Comparison of ENCODE assay signal across 24 cellular contexts in genomic region chr2:190930411-190930810, GRCh38. TPM values are rescaled to one million over a fixed set of nuclear protein-coding genes. Genes with fewer than 3 reads are reported as not detected.
DNase-seq lines count a peak whose midpoint lies in the region; ATAC-seq and TF ChIP-seq lines count a peak whose summit lies in the region.
"Had no signal": no experiment of that assay in that cellular context is flagged by ENCODE, and none has a peak within 500 bp of the region (broad histone marks: within the 10 kb centered on the region; RNA-seq: fewer than 3 reads in every experiment).

No MANE protein-coding gene starts in this region.

- H3K27me3 Mint-ChIP-seq in GM23338 (ENCODE audit: insufficient read depth, low read depth, poor library complexity), result no peaks in the 10 kb centered on the region
- no peaks in the 10 kb centered on the region for H3K27me3 Mint-ChIP-seq in T-cell
- H3K27me3 Mint-ChIP-seq in natural killer cell (ENCODE audit: low read depth in 2 of 2), result no peaks in the 10 kb centered on the region
- H3K27me3 Mint-ChIP-seq: effector memory CD8-positive, alpha-beta T cell; stimulated activated naive CD8-positive, alpha-beta T cell treated with anti-CD3 and anti-CD28 coated beads, Interleukin-15, amount 100 ng/mL, for 72 hours had no signal

- no peak overlapping the region for H3K56ac ChIP-seq in mesendoderm (ENCODE audit: low read length)

- H3K9me3 ChIP-seq in SK-N-MC (ENCODE audit: low read depth, low read length), result no peaks in the 10 kb centered on the region
- H3K9me3 ChIP-seq: colonic mucosa, uterus had no signal

- no peak overlapping the region for H2BK15ac ChIP-seq in mesendoderm (replicated peaks; ENCODE audit: low read depth)

- H3K4ac ChIP-seq in mesendoderm (ENCODE audit: low read depth, low read length), result no peak overlapping the region

- intact Hi-C loops in natural killer cell (cut with micrococcal nuclease), result no loop called here

- H3K23ac ChIP-seq in mesendoderm (ENCODE audit: low read length), result no peak overlapping the region

- H3K4me1 ChIP-seq in GM23338 (ENCODE audit: insufficient read depth), result peaks cover 38% of the 10 kb centered on the region
- H3K4me1 ChIP-seq in mesendoderm (ENCODE audit: control insufficient read depth, low read depth, low read length), result no peaks in the 10 kb centered on the region
- H3K4me1 ChIP-seq: colonic mucosa, uterus had no signal

- peak overlapping the region; percentile 75 for H3K27ac Mint-ChIP-seq in GM23338
- no peak overlapping the region for H3K27ac Mint-ChIP-seq in T-cell
- peak overlapping the region in 1 of 2 donors; percentile 31 for H3K27ac Mint-ChIP-seq in natural killer cell

- H3K4me3 Mint-ChIP-seq in GM23338, result no peak overlapping the region
- no peak overlapping the region for H3K4me3 Mint-ChIP-seq in T-cell
- H3K4me3 Mint-ChIP-seq in natural killer cell, result no peak overlapping the region
- H3K4me3 Mint-ChIP-seq: activated naive CD4-positive, alpha-beta T cell treated with anti-CD3 and anti-CD28 coated beads for 36 hours; activated T-cell treated with anti-CD3 and anti-CD28 coated beads, Interleukin-2, amount 50 U/mL, for 72 hours; effector memory CD8-positive, alpha-beta T cell; stimulated activated naive CD8-positive, alpha-beta T cell treated with anti-CD3 and anti-CD28 coated beads, Interleukin-15, amount 100 ng/mL, for 72 hours had no signal

- no peak overlapping the region for H3K18ac ChIP-seq in mesendoderm (ENCODE audit: low read length)

- H3K79me2 ChIP-seq in GM23338 (replicated peaks; ENCODE audit: insufficient read depth) (no peaks in the 10 kb centered on the region), mesendoderm (ENCODE audit: control insufficient read depth, insufficient read depth, low read length) (no peaks in the 10 kb centered on the region)

- H3K4me3 ChIP-seq in GM23338 (no peak overlapping the region), SK-N-MC (no peak overlapping the region), mesendoderm (ENCODE audit: low read length) (no peak overlapping the region)
- H3K4me3 ChIP-seq: colonic mucosa, skin epidermis, uterus had no signal

- H3K36me3 Mint-ChIP-seq in GM23338 (ENCODE audit: low read depth), result peaks cover 27% of the 10 kb centered on the region
- H3K36me3 Mint-ChIP-seq in T-cell, result peaks cover 32% of the 10 kb centered on the region
- no peaks in the 10 kb centered on the region for H3K36me3 Mint-ChIP-seq in natural killer cell

- ATAC-seq in GM23338, result no peak
- no peak for ATAC-seq in T-cell (replicated peaks in 1 of 4)
- no peak for ATAC-seq in natural killer cell
- ATAC-seq: activated T-cell treated with anti-CD3 and anti-CD28 coated beads, Interleukin-2, amount 50 U/mL, for 72 hours; effector memory CD8-positive, alpha-beta T cell; esophagus mucosa; left colon; PC-3; Right ventricle myocardium inferior; stimulated activated naive CD8-positive, alpha-beta T cell treated with anti-CD3 and anti-CD28 coated beads, Interleukin-15, amount 100 ng/mL, for 72 hours had no signal

- TF ChIP-seq CTCF in GM23338 (conservative IDR thresholded peaks at IDR 0.05; ENCODE audit: low read depth in 2 of 2) (no peak), natural killer cell (IDR thresholded peaks at IDR 0.05) (no peak)

- H3K9me3 Mint-ChIP-seq in GM23338 (no peaks in the 10 kb centered on the region), T-cell (no peaks in the 10 kb centered on the region), natural killer cell (no peaks in the 10 kb centered on the region)
- H3K9me3 Mint-ChIP-seq: activated naive CD4-positive, alpha-beta T cell treated with anti-CD3 and anti-CD28 coated beads for 36 hours; activated T-cell treated with anti-CD3 and anti-CD28 coated beads, Interleukin-2, amount 50 U/mL, for 72 hours; effector memory CD8-positive, alpha-beta T cell; stimulated activated naive CD8-positive, alpha-beta T cell treated with anti-CD3 and anti-CD28 coated beads, Interleukin-15, amount 100 ng/mL, for 72 hours had no signal

- H4K5ac ChIP-seq in mesendoderm (ENCODE audit: low read length), result no peak overlapping the region

- no peaks in the 10 kb centered on the region for H4K20me1 ChIP-seq in GM23338 (replicated peaks; ENCODE audit: insufficient read depth)

- H2AFZ ChIP-seq in GM23338, result no peak overlapping the region

- H3K79me1 ChIP-seq in mesendoderm (ENCODE audit: low read length), result no peaks in the 10 kb centered on the region

- H4K8ac ChIP-seq in mesendoderm (ENCODE audit: low read depth, low read length), result no peak overlapping the region

- POLR2A ChIA-PET in T-cell (lab: Charles Lee), result no interaction called here

- no peak overlapping the region for H2AK5ac ChIP-seq in mesendoderm (ENCODE audit: low read length)

- H3K4me1 Mint-ChIP-seq in GM23338, result peaks cover 42% of the 10 kb centered on the region
- peaks cover 6 to 13% (median 13%) of the 10 kb centered on the region in 3 donors for H3K4me1 Mint-ChIP-seq in T-cell
- H3K4me1 Mint-ChIP-seq in natural killer cell, result peaks cover 0 to 14% of the 10 kb centered on the region in 2 donors

- H2BK5ac ChIP-seq in mesendoderm (ENCODE audit: low read length), result no peak overlapping the region

- H3K36me3 ChIP-seq in GM23338 (ENCODE audit: insufficient read depth), result peaks cover 7% of the 10 kb centered on the region; the same call in 1 of the 2 replicates
- peaks cover 29% of the 10 kb centered on the region for H3K36me3 ChIP-seq in SK-N-MC (ENCODE audit: insufficient read depth, low read length)
- no peaks in the 10 kb centered on the region for H3K36me3 ChIP-seq in mesendoderm (ENCODE audit: control insufficient read depth, insufficient read depth, low read length)
- H3K36me3 ChIP-seq: colonic mucosa, uterus had no signal

- no peaks in the 10 kb centered on the region for H3K9me2 ChIP-seq in GM23338 (ENCODE audit: insufficient read depth)

- no peaks in the 10 kb centered on the region for H3F3A ChIP-seq in GM23338 (replicated peaks; ENCODE audit: low read depth)

- H2BK120ac ChIP-seq in mesendoderm (ENCODE audit: low read depth, low read length), result no peak overlapping the region

- no peaks in the 10 kb centered on the region for H3K27me3 ChIP-seq in GM23338 (ENCODE audit: insufficient read depth)
- H3K27me3 ChIP-seq in mesendoderm (ENCODE audit: insufficient read depth, low read length, poor library complexity), result no peaks in the 10 kb centered on the region
- H3K27me3 ChIP-seq: colonic mucosa, uterus had no signal

- WGBS in mesendoderm (ENCODE audit: extremely low coverage, insufficient coverage, low lambda C conversion rate), result no CpG with 5 or more reads among the region's 3 CpGs

- DNase-seq in DMS79 (lab: John Stamatoyannopoulos, UW) (peak; percentile 3), GM23338 (ENCODE audit: low spot score) (no peak), SK-N-MC (ENCODE audit: low read depth, low spot score) (no peak), kidney glomerular epithelial cell (lab: John Stamatoyannopoulos, UW) (peak; percentile 43), mesendoderm (no peak), T-cell (no peak), natural killer cell (no peak)
- DNase-seq: activated CD4-positive, alpha-beta T cell treated with anti-CD3 and anti-CD28 coated beads for 4 hours; activated naive CD4-positive, alpha-beta T cell treated with anti-CD3 and anti-CD28 coated beads for 36 hours; activated T-cell treated with anti-CD3 and anti-CD28 coated beads, Interleukin-2, amount 50 U/mL, for 72 hours; amygdala; colonic mucosa; effector memory CD8-positive, alpha-beta T cell; foreskin fibroblast; left colon; NCI-H1417; NCI-H2081 treated with DMSO at 0.1 percent for 48 hours; NK-92 treated with Interleukin-12 subunit alpha and Interleukin-12 subunit beta, amount 100 ng/mL, for 24 hours; PC-3; stimulated activated naive CD8-positive, alpha-beta T cell treated with anti-CD3 and anti-CD28 coated beads, Interleukin-15, amount 100 ng/mL, for 72 hours; uterus had no signal

- no peak overlapping the region for H3K4me2 ChIP-seq in GM23338
- H3K4me2 ChIP-seq in mesendoderm (ENCODE audit: low read length), result no peak overlapping the region

- H3K27ac ChIP-seq in GM23338 (ENCODE audit: low read depth), result peak overlapping the region; percentile 6; the same call in 1 of the 2 replicates
- peak overlapping the region; percentile 36; the same call in 1 of the 2 replicates for H3K27ac ChIP-seq in SK-N-MC
- no peak overlapping the region for H3K27ac ChIP-seq in mesendoderm (ENCODE audit: low read depth, low read length)
- H3K27ac ChIP-seq: colonic mucosa, skin epidermis, uterus had no signal

- H3K9ac ChIP-seq in SK-N-MC (ENCODE audit: insufficient read length), result no peak overlapping the region
- no peak overlapping the region for H3K9ac ChIP-seq in mesendoderm (ENCODE audit: low read length)

- CTCF ChIA-PET in T-cell (lab: Charles Lee), result interaction anchor here (0.5 to 1.3 kb wide), 2 partner anchors 17 to 152 kb away, joined by 3 read pairs; no protein-coding TSS in a partner anchor

TF ChIP-seq in GM23338, 12 proteins besides CTCF, POLR2A, EP300 and RAD21 (continues in another document):
- TF ChIP-seq CREB1 (CRISPR knock-in tag; IDR thresholded peaks at IDR 0.05; ENCODE audit: low read depth) (no peak), NANOG (IDR thresholded peaks at IDR 0.05; ENCODE audit: borderline replicate concordance) (no peak)

RNA-seq across cellular contexts. Expression of gene GLS, which starts 49.8 kb away (rescaled TPM):
- 133 and 172 TPM in 2 replicates for total RNA-seq in GM23338 (2014; rRNA removed; shearing (Covaris generic))
- 38.1 and 43.2 TPM in 2 replicates for polyA plus RNA-seq in GM23338 (2016; fragmentation: Nextera tagmentation; extraction: Ambion mirVana)
- 41.6 TPM for polyA plus RNA-seq in mesendoderm (2013, experiment 1 of 2)
- 41.3 TPM for polyA plus RNA-seq in mesendoderm (2013, experiment 2 of 2)
- 100 to 1,000 TPM; 192 to 233 (median 209) TPM for total RNA-seq in T-cell
- 100 to 1,000 TPM; 279 to 322 (median 285) TPM for total RNA-seq in natural killer cell

Comparison
In these comparisons a context has a peak if more than half of its experiments do, and no peak if none do; other contexts are left out.
1. DNase-seq: peak in DMS79 (single experiment) and kidney glomerular epithelial cell (single experiment); none in GM23338 (single experiment), SK-N-MC (single experiment), mesendoderm (single experiment), T-cell (0 of 34) and natural killer cell (single experiment).